8 cellular contexts compared by ENCODE assay signal in genomic region chr1:153775432-153776311, GRCh38. TPM values are rescaled to one million over a fixed set of nuclear protein-coding genes. Genes with fewer than 3 reads are reported as not detected.
DNase-seq lines count a peak whose midpoint lies in the region; ATAC-seq and TF ChIP-seq lines count a peak whose summit lies in the region.

No MANE protein-coding gene starts in this region.

- H3K36me3 Mint-ChIP-seq in endothelial cell (ENCODE audit: low read depth, unreplicated experiment) = peaks cover 41% of the 10 kb centered on the region
- peaks cover 21% of the 10 kb centered on the region for H3K36me3 Mint-ChIP-seq in stimulated activated effector memory CD8-positive, alpha-beta T cell treated with anti-CD3 and anti-CD28 coated beads, Interleukin-12 subunit alpha, Interleukin-12 subunit beta, amount 100 ng/mL, for 72 hours

- H3K4me3 ChIP-seq in mucosa of rectum (ENCODE audit: low read length in 2 of 2) = peak overlapping the region; percentile 79 to 84

- no peaks in the 10 kb centered on the region for H3K9me3 ChIP-seq in mucosa of rectum (ENCODE audit: control insufficient read depth in 2 of 2, low read length in 2 of 2)

- peak overlapping the region; percentile 70 to 87 for H3K27ac ChIP-seq in mucosa of rectum (ENCODE audit: low read depth in 2 of 2, low read length in 2 of 2)

- H3K4me1 Mint-ChIP-seq in endothelial cell (ENCODE audit: unreplicated experiment) = peaks cover 61% of the 10 kb centered on the region
- peaks cover 49% of the 10 kb centered on the region for H3K4me1 Mint-ChIP-seq in stimulated activated effector memory CD8-positive, alpha-beta T cell treated with anti-CD3 and anti-CD28 coated beads, Interleukin-12 subunit alpha, Interleukin-12 subunit beta, amount 100 ng/mL, for 72 hours

- H3K36me3 ChIP-seq in mucosa of rectum (ENCODE audit: control insufficient read depth in 2 of 2, insufficient read depth in 2 of 2, low read length in 2 of 2) = peaks cover 13 to 22% of the 10 kb centered on the region in 2 donors

- no peaks in the 10 kb centered on the region for H3K27me3 ChIP-seq in mucosa of rectum (ENCODE audit: control insufficient read depth in 2 of 2, insufficient read depth in 2 of 2, low read length in 2 of 2)

- peak overlapping the region; percentile 72 to 76 for H3K9ac ChIP-seq in mucosa of rectum (ENCODE audit: low read depth in 1 of 2, low read length in 2 of 2)

- DNase-seq in NCI-H526 treated with DMSO at 0.1 percent for 48 hours (lab: John Stamatoyannopoulos, UW) = peak; percentile 94
- DNase-seq in activated CD8-positive, alpha-beta memory T cell treated with anti-CD3 and anti-CD28 coated beads for 4 hours (ENCODE audit: low read depth in 2 of 2) = peak; percentile 31 to 34
- peak; percentile 53 for DNase-seq in endothelial cell (ENCODE audit: low spot score)
- DNase-seq in stimulated activated effector memory CD8-positive, alpha-beta T cell treated with anti-CD3 and anti-CD28 coated beads, Interleukin-12 subunit alpha, Interleukin-12 subunit beta, amount 100 ng/mL, for 72 hours (ENCODE audit: low spot score in 2 of 2) = peak; percentile 44 to 81
- no peak for DNase-seq in middle frontal gyrus (ENCODE audit: extremely low spot score, low spot score)

- peaks cover 19 to 23% of the 10 kb centered on the region in 2 donors for H3K4me1 ChIP-seq in mucosa of rectum (ENCODE audit: control insufficient read depth in 2 of 2, insufficient read depth in 2 of 2, low read length in 2 of 2)

- TF ChIP-seq CTCF in GM12873 (IDR thresholded peaks at IDR 0.05; ENCODE audit: insufficient read depth, low read depth, low read length, missing control alignments) = peak; percentile 2
- no peak for TF ChIP-seq CTCF in endothelial cell (IDR thresholded peaks at IDR 0.05; ENCODE audit: unreplicated experiment)

- H3K9me3 Mint-ChIP-seq in endothelial cell (ENCODE audit: unreplicated experiment) = no peaks in the 10 kb centered on the region
- no peaks in the 10 kb centered on the region for H3K9me3 Mint-ChIP-seq in stimulated activated effector memory CD8-positive, alpha-beta T cell treated with anti-CD3 and anti-CD28 coated beads, Interleukin-12 subunit alpha, Interleukin-12 subunit beta, amount 100 ng/mL, for 72 hours

- H3K27me3 Mint-ChIP-seq in endothelial cell (ENCODE audit: unreplicated experiment) = peaks cover 25% of the 10 kb centered on the region

- peak; percentile 48 for ATAC-seq in HG03108 (IDR thresholded peaks at IDR 0.05; ENCODE audit: unreplicated experiment)
- peak; percentile 79 for ATAC-seq in stimulated activated effector memory CD8-positive, alpha-beta T cell treated with anti-CD3 and anti-CD28 coated beads, Interleukin-12 subunit alpha, Interleukin-12 subunit beta, amount 100 ng/mL, for 72 hours

- no peak overlapping the region for H3K27ac Mint-ChIP-seq in endothelial cell (ENCODE audit: unreplicated experiment)
- peak overlapping the region; percentile 70 for H3K27ac Mint-ChIP-seq in stimulated activated effector memory CD8-positive, alpha-beta T cell treated with anti-CD3 and anti-CD28 coated beads, Interleukin-12 subunit alpha, Interleukin-12 subunit beta, amount 100 ng/mL, for 72 hours

- H3K4me3 Mint-ChIP-seq in endothelial cell (ENCODE audit: unreplicated experiment) = peak overlapping the region; percentile 85
- H3K4me3 Mint-ChIP-seq in stimulated activated effector memory CD8-positive, alpha-beta T cell treated with anti-CD3 and anti-CD28 coated beads, Interleukin-12 subunit alpha, Interleukin-12 subunit beta, amount 100 ng/mL, for 72 hours = peak overlapping the region; percentile 76

RNA-seq across cellular contexts. Expression of gene SLC27A3, which starts 0.5 kb away (rescaled TPM):
- 72.7 TPM for total RNA-seq in endothelial cell (ENCODE audit: unreplicated experiment)

RNA-seq across cellular contexts. Expression of gene INTS3, which starts 47.8 kb away (rescaled TPM):
- total RNA-seq in endothelial cell (ENCODE audit: unreplicated experiment) = 69.4 TPM
